In the genomic region with DNA sequence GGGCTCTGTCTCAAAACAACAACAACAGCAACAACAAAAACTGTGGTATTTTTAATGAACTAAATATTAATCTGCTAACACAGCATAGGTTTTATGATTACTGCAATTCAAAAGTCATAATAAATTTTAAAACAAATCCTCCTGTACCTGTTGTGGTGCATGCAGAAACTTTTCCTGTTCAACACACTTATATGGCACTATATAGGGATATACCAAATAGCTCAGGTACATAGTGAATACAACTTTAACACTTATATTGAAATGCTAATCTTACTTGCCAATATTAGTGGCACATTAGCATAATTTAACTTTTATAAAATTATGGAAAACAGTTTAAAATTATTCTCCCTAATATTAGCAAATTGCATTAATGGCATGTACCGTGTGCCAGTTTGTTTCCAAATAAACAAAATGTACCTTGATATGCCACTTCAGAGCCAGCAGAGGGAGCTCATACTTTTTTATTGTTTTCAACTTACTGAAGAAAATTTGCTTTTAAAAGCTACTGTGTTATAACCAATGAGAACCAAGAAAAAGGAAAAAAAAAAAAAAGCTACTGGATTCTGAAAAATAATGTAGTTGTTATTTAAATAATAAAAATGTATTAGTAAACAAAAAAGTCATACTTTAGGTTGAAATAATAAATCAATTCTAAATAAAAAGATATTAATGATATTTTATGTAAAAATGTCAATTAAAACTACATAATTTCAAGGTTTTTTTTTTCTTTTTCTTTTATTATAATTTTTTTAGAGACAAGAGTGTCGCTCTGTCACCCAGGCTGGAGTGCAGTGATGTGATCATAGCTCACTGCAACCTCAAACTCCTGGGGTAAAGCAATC, we compare ENCODE assay signal across 8 cellular contexts. TPM values are rescaled to one million over a fixed set of nuclear protein-coding genes. Genes with fewer than 3 reads are reported as not detected.
DNase-seq lines count a peak whose midpoint lies in the region; ATAC-seq and TF ChIP-seq lines count a peak whose summit lies in the region.

No MANE protein-coding gene starts in this region.

- peak; percentile 64 to 93 (median 81) for TF ChIP-seq CTCF in dorsolateral prefrontal cortex (IDR thresholded peaks at IDR 0.05 in 54 of 56, conservative IDR thresholded peaks at IDR 0.05 in 2 of 56; ENCODE audit: low read depth in 1 of 56, partially characterized antibody in 56 of 56)
- TF ChIP-seq CTCF in mucosa of descending colon (IDR thresholded peaks at IDR 0.05), result peak; percentile 49

- H3K27ac ChIP-seq in dorsolateral prefrontal cortex, result peak overlapping the region in 1 of 59 donors; percentile 6

- H3K4me1 ChIP-seq in mucosa of descending colon (ENCODE audit: low read depth), result no peaks in the 10 kb centered on the region

- peak; percentile 32 for DNase-seq in DMS114 treated with DMSO at 0.1 percent for 48 hours (lab: John Stamatoyannopoulos, UW; ENCODE audit: unreplicated experiment)
- DNase-seq in OCI-M1 (lab: John Stamatoyannopoulos, UW), result peak; percentile 82
- no peak for DNase-seq in dorsolateral prefrontal cortex
- no peak for DNase-seq in mucosa of descending colon
- no peak for DNase-seq in COLO668 (lab: John Stamatoyannopoulos, UW; ENCODE audit: unreplicated experiment)
- DNase-seq in activated gamma-delta T cell (lab: John Stamatoyannopoulos, UW), result no peak

- no peak overlapping the region for H3K4me3 ChIP-seq in dorsolateral prefrontal cortex
- no peak overlapping the region for H3K4me3 ChIP-seq in mucosa of descending colon

- H3K9me3 ChIP-seq in mucosa of descending colon, result no peaks in the 10 kb centered on the region

- no peaks in the 10 kb centered on the region for H3K36me3 ChIP-seq in mucosa of descending colon (ENCODE audit: low read depth)

- ATAC-seq in GM18909 (IDR thresholded peaks at IDR 0.05; ENCODE audit: poor library complexity, unreplicated experiment) (peak; percentile 80), HG03354 (IDR thresholded peaks at IDR 0.05; ENCODE audit: poor library complexity, severe bottlenecking, unreplicated experiment) (peak; percentile 90), mucosa of descending colon (peak; percentile 69)

- intact Hi-C loops in dorsolateral prefrontal cortex (cut with DNase I) (loop anchor here in 1 of 2 donors (2.0 to 5.0 kb wide), 2 partner anchors 58 to 119 kb away; a partner anchor contains a TSS), mucosa of descending colon (cut with DNase I, micrococcal nuclease) (loop anchor here in 1 of 2 donors (5.0 kb wide), 1 partner anchor 118 kb away; no protein-coding TSS in a partner anchor)

- no peaks in the 10 kb centered on the region for H3K27me3 ChIP-seq in dorsolateral prefrontal cortex

RNA-seq across cellular contexts. Expression of a gene that starts 18.0 kb away (rescaled TPM):
- 10 to 100 TPM; 53.5 to 90.2 (median 73.7) TPM for total RNA-seq in dorsolateral prefrontal cortex
- total RNA-seq in mucosa of descending colon, result 10 to 100 TPM; 34.0 to 42.8 (median 35.6) TPM

RNA-seq across cellular contexts. Expression of a gene that starts 56.9 kb away (rescaled TPM):
- total RNA-seq in dorsolateral prefrontal cortex (100 to 1,000 TPM in 93 of 120 experiments, 10 to 100 TPM in 27; 61.3 to 160 (median 114) TPM), mucosa of descending colon (100 to 1,000 TPM in 2 of 3 donors, 10 to 100 TPM in 1; 64.9 to 141 (median 136) TPM)

Comparison
In these comparisons a context has a peak if more than half of its experiments do, and no peak if none do; other contexts are left out.
1. DNase-seq: peak in DMS114 treated with DMSO at 0.1 percent for 48 hours (single experiment) and OCI-M1 (single experiment); none in dorsolateral prefrontal cortex (0 of 10), mucosa of descending colon (0 of 3), COLO668 (single experiment) and activated gamma-delta T cell (single experiment).
2. Peak in every context shown above with its lines, with median percentiles within 50 percentile points of each other: ATAC-seq.